22 cellular contexts compared by ENCODE assay signal in the genomic region with DNA sequence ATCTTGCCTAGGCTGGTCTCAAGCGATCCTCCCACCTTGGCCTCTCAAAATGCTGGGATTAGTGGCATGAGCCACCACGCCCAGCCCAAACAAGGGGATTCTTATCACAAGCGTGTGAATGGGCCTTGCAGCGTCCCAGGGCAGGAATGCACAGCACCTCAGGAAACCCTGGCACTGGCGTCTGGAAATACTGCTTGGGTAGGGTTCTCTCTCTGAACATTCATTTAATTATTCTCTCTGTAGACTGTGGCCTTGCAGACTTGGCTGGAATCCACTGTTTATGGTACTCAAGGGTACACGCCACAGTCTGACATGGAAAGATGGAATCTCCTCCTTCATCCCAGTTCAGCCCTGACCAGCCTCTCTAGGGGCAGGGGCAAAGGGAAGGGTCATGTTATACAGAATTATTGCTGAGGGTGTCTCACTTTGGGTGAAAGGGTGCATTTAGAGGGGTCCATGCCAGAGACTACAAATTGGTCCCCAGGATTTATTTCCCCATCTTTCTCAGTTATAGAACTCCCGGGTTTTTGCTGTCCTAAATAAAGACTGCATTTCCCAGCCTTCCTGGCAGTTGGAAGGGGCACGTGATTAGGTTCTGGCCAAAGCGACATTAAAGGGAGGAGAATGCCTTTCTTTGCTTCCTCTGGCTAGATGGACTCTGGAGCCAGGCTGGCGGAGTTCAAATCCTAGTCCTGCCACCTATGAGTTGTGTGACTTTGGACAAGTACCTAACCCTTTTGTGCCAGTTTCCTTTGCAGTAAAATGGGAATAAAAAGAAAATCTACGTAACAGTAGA.
DNase-seq lines count a peak whose midpoint lies in the region; ATAC-seq and TF ChIP-seq lines count a peak whose summit lies in the region.
"Had no signal": no experiment of that assay in that cellular context is flagged by ENCODE, and none has a peak within 500 bp of the region (broad histone marks: within the 10 kb centered on the region; RNA-seq: fewer than 3 reads in every experiment).

No MANE protein-coding gene starts in this region.

- in situ Hi-C loops in brain microvascular endothelial cell (cut with HindIII; ENCODE audit: low pct_ligation_motif_present, low sequenced_read_pairs): no loop called here

- no peak for TF ChIP-seq CTCF in heart right ventricle (IDR thresholded peaks at IDR 0.05)
- TF ChIP-seq CTCF in esophagus squamous epithelium (IDR thresholded peaks at IDR 0.05): no peak
- no peak for TF ChIP-seq CTCF in osteoblast (IDR thresholded peaks at IDR 0.05; ENCODE audit: extremely low read depth, low read depth, low read length)
- no peak for TF ChIP-seq CTCF in vagina (IDR thresholded peaks at IDR 0.05)
- no peak for TF ChIP-seq CTCF in brain microvascular endothelial cell (IDR thresholded peaks at IDR 0.05; ENCODE audit: low read depth, low read length, missing control alignments)

- H3K79me2 ChIP-seq in osteoblast (ENCODE audit: insufficient read depth, low read length): no peaks in the 10 kb centered on the region

- no peak for ATAC-seq in Right ventricle myocardium inferior
- ATAC-seq in heart right ventricle: no peak
- ATAC-seq in GM18858 (IDR thresholded peaks at IDR 0.05; ENCODE audit: unreplicated experiment): no peak
- ATAC-seq: left lung, Panc1 had no signal

- H4K20me1 ChIP-seq in osteoblast (ENCODE audit: insufficient read depth, low read length): no peaks in the 10 kb centered on the region

- WGBS in heart right ventricle, 2 donors: 72 to 73% methylated on average over 11 of the region's 11 CpGs
- WGBS in esophagus squamous epithelium, 2 donors: 48 to 50% methylated on average over 10 of the region's 11 CpGs

- H3K9me3 ChIP-seq in heart right ventricle (no peaks in the 10 kb centered on the region), esophagus squamous epithelium (no peaks in the 10 kb centered on the region), osteoblast (ENCODE audit: low read depth, low read length) (no peaks in the 10 kb centered on the region), vagina (no peaks in the 10 kb centered on the region)
- H3K9me3 ChIP-seq: left lung, neutrophil, SJSA1 had no signal

- TF ChIP-seq POLR2A in esophagus squamous epithelium (IDR thresholded peaks at IDR 0.05): no peak
- TF ChIP-seq POLR2A in vagina (IDR thresholded peaks at IDR 0.05): no peak

- H3K36me3 ChIP-seq in heart right ventricle (no peaks in the 10 kb centered on the region), esophagus squamous epithelium (no peaks in the 10 kb centered on the region), osteoblast (ENCODE audit: insufficient read depth, low read length) (no peaks in the 10 kb centered on the region), vagina (no peaks in the 10 kb centered on the region), brain microvascular endothelial cell (replicated peaks) (no peaks in the 10 kb centered on the region)
- H3K36me3 ChIP-seq: left lung, neutrophil, SJSA1 had no signal

- H3K4me3 ChIP-seq in heart right ventricle (no peak overlapping the region), esophagus squamous epithelium (no peak overlapping the region), osteoblast (ENCODE audit: insufficient read depth, low read length) (no peak overlapping the region), vagina (no peak overlapping the region), brain microvascular endothelial cell (ENCODE audit: low read depth, low read length) (no peak overlapping the region)
- H3K4me3 ChIP-seq: GM23248, left lung, SJSA1 had no signal

- DNase-seq in Right ventricle myocardium inferior (ENCODE audit: missing footprints): peak; percentile 50
- DNase-seq in heart right ventricle: no peak
- DNase-seq in esophagus squamous epithelium (lab: John Stamatoyannopoulos, UW): no peak
- peak; percentile 51 for DNase-seq in osteoblast (ENCODE audit: insufficient read length, low spot score, missing footprints)
- no peak for DNase-seq in vagina (ENCODE audit: extremely low spot score in 2 of 2)
- DNase-seq in brain microvascular endothelial cell: no peak
- DNase-seq in NCI-H82 (lab: John Stamatoyannopoulos, UW): no peak
- DNase-seq: activated CD4-positive, alpha-beta T cell treated with anti-CD3 and anti-CD28 coated beads for 4 hours; activated naive CD4-positive, alpha-beta T cell treated with anti-CD3 and anti-CD28 coated beads, Interleukin-2, amount 50 U/mL, for 16 hours; anterior cingulate cortex; COR-L47; GM23248; head of caudate nucleus; left lung; NCI-H1092 treated with DMSO at 0.1 percent for 48 hours; NCI-H2029 treated with DMSO at 0.1 percent for 48 hours; stimulated activated CD4-positive, alpha-beta T cell treated with anti-CD3 and anti-CD28 coated beads, Interleukin-4, amount 100 ng/mL, for 1 hour; stimulated activated naive CD4-positive, alpha-beta T cell had no signal

- H3K4me1 ChIP-seq in heart right ventricle (peaks cover 0 to 58% (median 34%) of the 10 kb centered on the region in 9 donors), esophagus squamous epithelium (peaks cover 6 to 53% (median 42%) of the 10 kb centered on the region in 3 donors), osteoblast (ENCODE audit: insufficient read depth, low read length) (peaks cover 7% of the 10 kb centered on the region), vagina (peaks cover 51% of the 10 kb centered on the region)

- H3K27ac ChIP-seq in heart right ventricle: peak overlapping the region in 3 of 10 donors; percentile 7 to 53 (median 19)
- H3K27ac ChIP-seq in esophagus squamous epithelium: peak overlapping the region; percentile 23 to 91 (median 68)
- no peak overlapping the region for H3K27ac ChIP-seq in osteoblast (ENCODE audit: low read depth, low read length)
- peak overlapping the region; percentile 41 for H3K27ac ChIP-seq in vagina
- no peak overlapping the region for H3K27ac ChIP-seq in brain microvascular endothelial cell
- H3K27ac ChIP-seq: GM23248, neutrophil, SJSA1 had no signal

- intact Hi-C loops in Right ventricle myocardium inferior (cut with DNase I) (no loop called here), heart right ventricle (cut with DNase I) (loop anchor here in 4 of 10 donors (5.0 to 10.0 kb wide), 5 partner anchors 75 to 595 kb away; partner anchors contain the start of gene ZFP36L2 (in 1 of the 4)), esophagus squamous epithelium (cut with DNase I) (loop anchor here (10.0 kb wide), 2 partner anchors 295 to 545 kb away; no protein-coding TSS in a partner anchor), vagina (cut with DNase I) (loop anchor here (5.0 kb wide), 1 partner anchor 82 kb away; no protein-coding TSS in a partner anchor)

- no peaks in the 10 kb centered on the region for H3K27me3 ChIP-seq in heart right ventricle
- H3K27me3 ChIP-seq in esophagus squamous epithelium: no peaks in the 10 kb centered on the region
- no peaks in the 10 kb centered on the region for H3K27me3 ChIP-seq in osteoblast (ENCODE audit: insufficient read depth, low read length)
- no peaks in the 10 kb centered on the region for H3K27me3 ChIP-seq in vagina
- H3K27me3 ChIP-seq in brain microvascular endothelial cell (replicated peaks): no peaks in the 10 kb centered on the region
- H3K27me3 ChIP-seq: left lung, neutrophil, SJSA1 had no signal

- H2AFZ ChIP-seq in osteoblast (ENCODE audit: low read length): peak overlapping the region; percentile 22
- H2AFZ ChIP-seq: GM23248 had no signal

- no peak overlapping the region for H3K4me2 ChIP-seq in osteoblast (ENCODE audit: insufficient read depth, low read length)

Comparison
In these comparisons a context has a peak if more than half of its experiments do, and no peak if none do; other contexts are left out.
1. DNase-seq: peak in Right ventricle myocardium inferior (single experiment) and osteoblast (single experiment); none in heart right ventricle (0 of 2), esophagus squamous epithelium (single experiment), vagina (0 of 2), brain microvascular endothelial cell (single experiment) and NCI-H82 (single experiment).
2. H3K27ac ChIP-seq: peak in esophagus squamous epithelium (4 of 4) and vagina (single experiment); none in osteoblast (single experiment) and brain microvascular endothelial cell (single experiment).